7 cellular contexts compared by ENCODE assay signal in the genomic region with DNA sequence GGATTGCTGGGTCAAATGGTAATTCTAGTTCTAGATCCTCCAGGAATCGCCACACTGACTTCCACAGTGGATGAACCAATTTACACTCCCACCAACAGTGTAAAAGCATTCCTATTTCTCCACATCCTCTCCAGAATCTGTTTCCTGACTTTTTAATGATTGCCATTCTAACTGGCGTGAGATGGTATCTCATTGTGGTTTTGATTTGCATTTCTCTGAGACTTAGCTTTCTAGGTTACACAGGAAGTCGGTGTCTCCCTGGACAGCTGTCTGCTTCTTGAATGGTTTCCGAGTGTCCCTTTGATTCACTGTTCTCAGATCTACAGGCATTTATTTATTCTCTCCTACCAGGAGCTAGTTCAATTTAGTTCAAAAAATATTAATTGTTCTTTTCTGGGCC. TPM values are rescaled to one million over a fixed set of nuclear protein-coding genes. Genes with fewer than 3 reads are reported as not detected.
A peak's percentile ranks its signal among the peaks of the same experiment; 100 is the strongest.
DNase-seq lines count a peak whose midpoint lies in the region; ATAC-seq lines count a peak whose summit lies in the region.

No MANE protein-coding gene starts in this region.

- peak; percentile 40 for DNase-seq in GM04503 (ENCODE audit: low read depth)
- DNase-seq in RPMI7951 (ENCODE audit: low read depth) = peak; percentile 90
- DNase-seq in foreskin melanocyte = peak; percentile 35

- peak; percentile 43 for ATAC-seq in GM19372 (IDR thresholded peaks at IDR 0.05; ENCODE audit: low read depth, unreplicated experiment)
- peak; percentile 50 for ATAC-seq in GM21786 (IDR thresholded peaks at IDR 0.05; ENCODE audit: unreplicated experiment)
- peak; percentile 72 for ATAC-seq in HG03064 (IDR thresholded peaks at IDR 0.05; ENCODE audit: low read depth, unreplicated experiment)
- peak; percentile 40 for ATAC-seq in HG03457 (IDR thresholded peaks at IDR 0.05; ENCODE audit: unreplicated experiment)

RNA-seq across cellular contexts. Expression of gene THUMPD2, which starts 51.0 kb away (rescaled TPM):
- total RNA-seq in RPMI7951 (2014; rRNA removed; shearing (Covaris generic)) = 6.5 and 7.2 TPM in 2 replicates

Comparison
In these comparisons a context has a peak if more than half of its experiments do, and no peak if none do; other contexts are left out.
1. Peak in every context shown above with its lines: DNase-seq and ATAC-seq.
2. DNase-seq: peak in every context shown above with its lines; median percentile 90 in RPMI7951; 40 in GM04503; 35 in foreskin melanocyte.